ENCODE assay signal across 8 cellular contexts in the genomic region with DNA sequence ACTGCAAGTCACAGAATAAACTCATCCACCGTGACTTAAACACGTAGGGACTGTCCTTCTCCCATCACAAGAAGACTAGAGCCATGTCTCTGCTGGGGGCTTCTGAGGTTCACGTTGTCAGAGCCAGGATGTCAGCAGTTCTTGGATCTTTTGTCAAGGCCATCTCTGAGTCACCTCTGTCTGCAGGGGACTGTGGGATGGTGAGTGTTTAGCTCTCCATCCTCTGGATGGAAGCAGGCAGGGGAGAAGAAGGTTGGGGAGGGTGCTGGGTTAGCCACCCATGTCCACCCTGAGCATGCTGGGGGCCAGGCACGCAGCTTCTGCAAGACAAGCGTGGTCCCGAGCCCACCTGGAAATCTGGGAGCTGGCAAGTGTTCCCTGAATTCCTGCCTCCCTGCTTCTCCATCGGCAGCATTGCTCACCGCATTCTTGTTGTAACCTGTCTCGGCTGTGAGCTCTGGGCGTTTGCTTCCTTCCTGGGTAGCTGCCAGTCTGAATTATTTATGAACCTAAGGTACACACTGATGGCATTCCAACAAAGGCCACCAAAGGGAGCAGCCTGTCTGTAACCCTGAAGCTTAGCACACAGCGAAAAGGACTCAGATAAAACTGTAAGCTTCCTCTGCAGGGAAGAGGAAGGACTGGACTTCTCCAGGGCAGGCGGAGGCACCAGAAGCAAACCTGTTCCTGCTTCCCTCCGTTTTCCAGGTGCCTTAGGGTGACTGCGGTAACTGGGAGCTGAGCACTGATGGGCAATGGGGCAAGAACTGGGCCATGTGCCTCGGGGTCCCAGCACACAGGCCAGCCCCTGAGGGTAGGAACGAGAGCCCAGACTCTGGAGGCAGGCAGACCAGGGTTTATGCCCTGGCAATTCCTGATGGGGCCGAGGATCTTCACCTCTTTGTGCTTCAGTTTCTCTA.
DNase-seq lines count a peak whose midpoint lies in the region; ATAC-seq and TF ChIP-seq lines count a peak whose summit lies in the region.

No MANE protein-coding gene starts in this region.

- H3K27me3 ChIP-seq in mesenchymal stem cell (ENCODE audit: control insufficient read depth in 1 of 2, insufficient read depth in 1 of 2, low read length in 2 of 2): peaks cover 4 to 6% of the 10 kb centered on the region in 2 experiments
- no peaks in the 10 kb centered on the region for H3K27me3 ChIP-seq in CD8-positive, alpha-beta memory T cell (ENCODE audit: insufficient read depth, low read length, poor library complexity, severe bottlenecking)
- H3K27me3 ChIP-seq in CD4-positive, alpha-beta T cell (ENCODE audit: control insufficient read depth, insufficient read depth, low read length): peaks cover 16% of the 10 kb centered on the region

- H2BK5ac ChIP-seq in mesenchymal stem cell (ENCODE audit: low read depth, low read length, poor library complexity, severe bottlenecking): no peak overlapping the region

- no peaks in the 10 kb centered on the region for H3K79me1 ChIP-seq in mesenchymal stem cell (replicated peaks; ENCODE audit: low read length, poor library complexity, severe bottlenecking)

- CTCF ChIA-PET in CD8-positive, alpha-beta memory T cell (lab: Charles Lee): no interaction called here
- CTCF ChIA-PET in CD4-positive, alpha-beta T cell (lab: Charles Lee): no interaction called here

- H3K23ac ChIP-seq in mesenchymal stem cell (ENCODE audit: low read length in 2 of 2): no peak overlapping the region

- intact Hi-C loops in CD4-positive, alpha-beta T cell (cut with DNase I, micrococcal nuclease): no loop called here

- no peak overlapping the region for H2BK15ac ChIP-seq in mesenchymal stem cell (ENCODE audit: low read depth, poor library complexity, severe bottlenecking)

- H3K9me3 ChIP-seq in mesenchymal stem cell (ENCODE audit: control insufficient read depth, low read length): no peaks in the 10 kb centered on the region
- no peaks in the 10 kb centered on the region for H3K9me3 ChIP-seq in CD8-positive, alpha-beta memory T cell (ENCODE audit: low read length)
- no peaks in the 10 kb centered on the region for H3K9me3 ChIP-seq in CD4-positive, alpha-beta T cell (ENCODE audit: control insufficient read depth, low read length)

- H2BK12ac ChIP-seq in mesenchymal stem cell (ENCODE audit: low read length in 2 of 2): no peak overlapping the region

- peak; percentile 94 for DNase-seq in LoVo (ENCODE audit: low spot score)
- peak; percentile 5 for DNase-seq in mesenchymal stem cell
- no peak for DNase-seq in CD8-positive, alpha-beta memory T cell
- no peak for DNase-seq in CD4-positive, alpha-beta T cell

- H3K14ac ChIP-seq in mesenchymal stem cell (ENCODE audit: low read length in 2 of 2): no peak overlapping the region

- H4K91ac ChIP-seq in mesenchymal stem cell (ENCODE audit: low read length): no peak overlapping the region

- TF ChIP-seq CTCF in 22Rv1 (IDR thresholded peaks at IDR 0.05) (no peak), brain (conservative IDR thresholded peaks at IDR 0.05) (no peak)
- TF ChIP-seq CTCF in CD4-positive, alpha-beta T cell (IDR thresholded peaks at IDR 0.05): no peak

- H3K9ac ChIP-seq in mesenchymal stem cell (ENCODE audit: low read length): no peak overlapping the region

- TF ChIP-seq POLR2A in GM18505 (IDR thresholded peaks at IDR 0.05; ENCODE audit: borderline replicate concordance, extremely low read depth, insufficient read depth, insufficient read length): no peak

- H2BK120ac ChIP-seq in mesenchymal stem cell (ENCODE audit: low read depth, low read length): no peak overlapping the region

- peaks cover 0 to 8% (median 2%) of the 10 kb centered on the region in 5 experiments for H3K9me3 Mint-ChIP-seq in brain
- no peaks in the 10 kb centered on the region for H3K9me3 Mint-ChIP-seq in CD8-positive, alpha-beta memory T cell
- no peaks in the 10 kb centered on the region for H3K9me3 Mint-ChIP-seq in CD4-positive, alpha-beta T cell

- H3K36me3 ChIP-seq in mesenchymal stem cell (ENCODE audit: control insufficient read depth in 1 of 2, insufficient read depth in 2 of 2, low read depth in 1 of 2, low read length in 2 of 2): no peaks in the 10 kb centered on the region
- H3K36me3 ChIP-seq in CD8-positive, alpha-beta memory T cell (ENCODE audit: insufficient read depth, low read length): no peaks in the 10 kb centered on the region

- peaks cover 24% of the 10 kb centered on the region for H3K4me1 ChIP-seq in mesenchymal stem cell (ENCODE audit: control insufficient read depth, insufficient read depth, low read depth, low read length)
- H3K4me1 ChIP-seq in CD8-positive, alpha-beta memory T cell (ENCODE audit: insufficient read depth, low read length): no peaks in the 10 kb centered on the region

- ATAC-seq in GM18505 (IDR thresholded peaks at IDR 0.05; ENCODE audit: unreplicated experiment): no peak
- ATAC-seq in CD4-positive, alpha-beta T cell (ENCODE audit: poor library complexity): no peak
- no peak for ATAC-seq in GM18511 (IDR thresholded peaks at IDR 0.05; ENCODE audit: unreplicated experiment)

- peak overlapping the region in 3 of 5 experiments; percentile 62 to 93 (median 84) for H3K27ac Mint-ChIP-seq in brain
- peak overlapping the region in 1 of 8 donors; percentile 10 for H3K27ac Mint-ChIP-seq in CD8-positive, alpha-beta memory T cell
- H3K27ac Mint-ChIP-seq in CD4-positive, alpha-beta T cell: no peak overlapping the region

- no peak overlapping the region for H3K4me3 ChIP-seq in mesenchymal stem cell (ENCODE audit: insufficient read depth in 1 of 2, low read depth in 1 of 2, low read length in 2 of 2)
- no peak overlapping the region for H3K4me3 ChIP-seq in CD8-positive, alpha-beta memory T cell (ENCODE audit: low read length)

- no peak overlapping the region for H3K4me3 Mint-ChIP-seq in brain
- no peak overlapping the region for H3K4me3 Mint-ChIP-seq in CD8-positive, alpha-beta memory T cell
- H3K4me3 Mint-ChIP-seq in CD4-positive, alpha-beta T cell: no peak overlapping the region

- POLR2A ChIA-PET in CD8-positive, alpha-beta memory T cell (lab: Charles Lee): no interaction called here
- POLR2A ChIA-PET in CD4-positive, alpha-beta T cell (lab: Charles Lee): no interaction called here

- peaks cover 8% of the 10 kb centered on the region for H3K27me3 Mint-ChIP-seq in brain
- peaks cover 14 to 40% of the 10 kb centered on the region in 2 donors for H3K27me3 Mint-ChIP-seq in CD8-positive, alpha-beta memory T cell
- peaks cover 17% of the 10 kb centered on the region for H3K27me3 Mint-ChIP-seq in CD4-positive, alpha-beta T cell

- no peak overlapping the region for H3K4me2 ChIP-seq in mesenchymal stem cell (ENCODE audit: low read length, poor library complexity, severe bottlenecking)

- no peak overlapping the region for H2AFZ ChIP-seq in mesenchymal stem cell (ENCODE audit: low read depth, low read length)

- no peak overlapping the region for H2AK5ac ChIP-seq in mesenchymal stem cell (ENCODE audit: low read length, severe bottlenecking)

- peak overlapping the region in 1 of 2 experiments; percentile 49 for H3K18ac ChIP-seq in mesenchymal stem cell (ENCODE audit: low read depth in 1 of 2, low read length in 2 of 2)

- H3K36me3 Mint-ChIP-seq in brain: no peaks in the 10 kb centered on the region
- no peaks in the 10 kb centered on the region for H3K36me3 Mint-ChIP-seq in CD8-positive, alpha-beta memory T cell
- H3K36me3 Mint-ChIP-seq in CD4-positive, alpha-beta T cell (ENCODE audit: low read depth): no peaks in the 10 kb centered on the region

- H3K27ac ChIP-seq in 22Rv1: peak overlapping the region; percentile 99
- peak overlapping the region; percentile 43 for H3K27ac ChIP-seq in mesenchymal stem cell (ENCODE audit: low read length, poor library complexity, severe bottlenecking)
- H3K27ac ChIP-seq in CD8-positive, alpha-beta memory T cell (ENCODE audit: low read depth, low read length): no peak overlapping the region
- H3K27ac ChIP-seq in CD4-positive, alpha-beta T cell (ENCODE audit: low read depth, low read length): no peak overlapping the region

- H3K4me1 Mint-ChIP-seq in brain: peaks cover 26% of the 10 kb centered on the region
- no peaks in the 10 kb centered on the region for H3K4me1 Mint-ChIP-seq in CD8-positive, alpha-beta memory T cell
- H3K4me1 Mint-ChIP-seq in CD4-positive, alpha-beta T cell (ENCODE audit: low read depth): no peaks in the 10 kb centered on the region

- H3K4ac ChIP-seq in mesenchymal stem cell (ENCODE audit: low read depth in 1 of 2, low read length in 2 of 2): no peak overlapping the region

- 80% methylated on average over 16 of the region's 17 CpGs for WGBS in mesenchymal stem cell

- H4K8ac ChIP-seq in mesenchymal stem cell (ENCODE audit: low read length): no peak overlapping the region

Comparison
In these comparisons a context has a peak if more than half of its experiments do, and no peak if none do; other contexts are left out.
1. H3K27ac ChIP-seq: peak in 22Rv1 (single experiment) and mesenchymal stem cell (single experiment); none in CD8-positive, alpha-beta memory T cell (single experiment) and CD4-positive, alpha-beta T cell (single experiment).
2. DNase-seq: peak in LoVo (single experiment) and mesenchymal stem cell (single experiment); none in CD8-positive, alpha-beta memory T cell (0 of 5) and CD4-positive, alpha-beta T cell (0 of 10).